1 cellular context compared by ENCODE assay signal in the genomic region with DNA sequence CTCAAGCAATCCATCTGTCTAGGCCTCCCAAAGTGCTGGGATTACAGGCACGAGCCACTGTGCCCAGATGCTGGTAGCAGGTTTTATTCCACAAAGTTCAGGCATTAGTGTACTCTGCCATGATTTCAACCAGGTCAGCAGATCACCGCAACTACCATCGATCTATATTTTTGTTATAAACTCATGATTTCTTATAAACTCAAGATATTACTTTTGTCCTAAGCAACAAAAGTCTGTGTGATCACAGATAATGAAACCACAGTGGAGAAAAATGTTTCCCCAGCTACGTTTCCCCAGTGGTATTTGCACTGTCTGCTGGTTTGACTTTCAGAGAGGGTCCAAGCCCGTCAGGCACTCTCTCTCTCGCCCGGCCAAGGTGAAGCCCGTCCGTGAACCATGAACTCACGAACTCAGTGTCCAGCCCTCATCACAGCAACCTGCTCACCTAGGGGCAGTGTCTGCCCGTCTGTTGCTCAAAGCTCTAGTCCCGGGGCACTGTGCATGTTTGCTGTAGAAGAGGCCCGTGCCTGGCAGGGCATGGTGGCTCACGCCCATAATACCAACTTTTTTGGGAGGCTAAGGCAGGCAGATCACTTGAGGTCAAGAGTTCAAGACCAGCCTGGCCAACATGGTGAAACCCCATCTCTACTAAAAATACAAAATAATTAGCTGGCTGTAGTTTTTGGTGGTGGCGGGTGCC.
A peak's percentile ranks its signal among the peaks of the same experiment; 100 is the strongest.
TF ChIP-seq lines count a peak whose summit lies in the region.

No MANE protein-coding gene starts in this region.

TF ChIP-seq in HepG2, 621 proteins besides CTCF, POLR2A, EP300 and RAD21 (continued from another document and continues in another):
- TF ChIP-seq, protein P1, sequence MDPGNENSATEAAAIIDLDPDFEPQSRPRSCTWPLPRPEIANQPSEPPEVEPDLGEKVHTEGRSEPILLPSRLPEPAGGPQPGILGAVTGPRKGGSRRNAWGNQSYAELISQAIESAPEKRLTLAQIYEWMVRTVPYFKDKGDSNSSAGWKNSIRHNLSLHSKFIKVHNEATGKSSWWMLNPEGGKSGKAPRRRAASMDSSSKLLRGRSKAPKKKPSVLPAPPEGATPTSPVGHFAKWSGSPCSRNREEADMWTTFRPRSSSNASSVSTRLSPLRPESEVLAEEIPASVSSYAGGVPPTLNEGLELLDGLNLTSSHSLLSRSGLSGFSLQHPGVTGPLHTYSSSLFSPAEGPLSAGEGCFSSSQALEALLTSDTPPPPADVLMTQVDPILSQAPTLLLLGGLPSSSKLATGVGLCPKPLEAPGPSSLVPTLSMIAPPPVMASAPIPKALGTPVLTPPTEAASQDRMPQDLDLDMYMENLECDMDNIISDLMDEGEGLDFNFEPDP (CRISPR knock-in tag; conservative IDR thresholded peaks at IDR 0.05) = no peak
- TF ChIP-seq PCBP1 (IDR thresholded peaks at IDR 0.05; ENCODE audit: borderline replicate concordance, low read depth, low read length) (no peak), RARG (CRISPR knock-in tag; IDR thresholded peaks at IDR 0.05; ENCODE audit: low read depth) (no peak), TP53 (CRISPR knock-in tag; conservative IDR thresholded peaks at IDR 0.05) (no peak), ZNF569 (CRISPR knock-in tag; IDR thresholded peaks at IDR 0.05; ENCODE audit: borderline replicate concordance) (no peak), JDP2 (CRISPR knock-in tag; IDR thresholded peaks at IDR 0.05; ENCODE audit: borderline replicate concordance) (peak; percentile 71; the same call in 1 of the 2 replicates), ZNF124 (CRISPR knock-in tag; IDR thresholded peaks at IDR 0.05) (peak; percentile 39; the same call in 1 of the 2 replicates), ZBTB42 (CRISPR knock-in tag; IDR thresholded peaks at IDR 0.05) (peak; percentile 63; the same call in 1 of the 2 replicates), RNF2 (conservative IDR thresholded peaks at IDR 0.05; ENCODE audit: low read depth) (no peak; the same call in 1 of the 2 replicates), ZNF225 (CRISPR knock-in tag; IDR thresholded peaks at IDR 0.05) (no peak), ZNF33B (CRISPR knock-in tag; IDR thresholded peaks at IDR 0.05) (no peak; the same call in 1 of the 2 replicates), CBX2 (IDR thresholded peaks at IDR 0.05; ENCODE audit: low read depth, low read length) (no peak), CBX2 (CRISPR knock-in tag; IDR thresholded peaks at IDR 0.05; ENCODE audit: low read depth) (no peak; the same call in 1 of the 2 replicates), HDAC2 (CRISPR knock-in tag; IDR thresholded peaks at IDR 0.05) (peak; percentile 94), ZNF577 (CRISPR knock-in tag; IDR thresholded peaks at IDR 0.05; ENCODE audit: borderline replicate concordance, low read depth) (no peak), HMG20B (CRISPR knock-in tag; conservative IDR thresholded peaks at IDR 0.05) (0 out of 2 replicates have a peak, but pooled peaks have one; percentile 16), KLF11 (CRISPR knock-in tag; IDR thresholded peaks at IDR 0.05) (no peak), MTA3 (CRISPR knock-in tag; IDR thresholded peaks at IDR 0.05) (no peak), SKI (IDR thresholded peaks at IDR 0.05; ENCODE audit: partially characterized antibody) (peak; percentile 99), AKAP8 (CRISPR knock-in tag; IDR thresholded peaks at IDR 0.05) (peak; percentile 88; the same call in 1 of the 2 replicates), HOMEZ (CRISPR knock-in tag; IDR thresholded peaks at IDR 0.05; ENCODE audit: low read depth) (0 out of 2 replicates have a peak, but pooled peaks have one; percentile 20), RFX3 (CRISPR knock-in tag; IDR thresholded peaks at IDR 0.05) (no peak), MXD1 (CRISPR knock-in tag; IDR thresholded peaks at IDR 0.05) (no peak), TAF1 (CRISPR knock-in tag; IDR thresholded peaks at IDR 0.05) (no peak), FOXJ3 (CRISPR knock-in tag; IDR thresholded peaks at IDR 0.05; ENCODE audit: borderline replicate concordance) (peak; percentile 36; the same call in 1 of the 2 replicates), GPBP1L1 (CRISPR knock-in tag; IDR thresholded peaks at IDR 0.05) (no peak), MED1 (CRISPR knock-in tag; IDR thresholded peaks at IDR 0.05) (peak; percentile 84), ZSCAN22 (CRISPR knock-in tag; IDR thresholded peaks at IDR 0.05) (no peak), ZNF816 (CRISPR knock-in tag; IDR thresholded peaks at IDR 0.05; ENCODE audit: borderline replicate concordance) (no peak), HIVEP1 (CRISPR knock-in tag; IDR thresholded peaks at IDR 0.05) (no peak; the same call in 1 of the 2 replicates), HES4 (CRISPR knock-in tag; IDR thresholded peaks at IDR 0.05; ENCODE audit: borderline replicate concordance) (no peak), DMTF1 (CRISPR knock-in tag; IDR thresholded peaks at IDR 0.05) (no peak), ZNF563 (CRISPR knock-in tag; IDR thresholded peaks at IDR 0.05) (no peak; the same call in 1 of the 2 replicates), RXRA (CRISPR knock-in tag; IDR thresholded peaks at IDR 0.05) (peak; percentile 97), IRF1 (CRISPR knock-in tag; IDR thresholded peaks at IDR 0.05; ENCODE audit: low read depth) (no peak), ZBTB20 (CRISPR knock-in tag; IDR thresholded peaks at IDR 0.05; ENCODE audit: borderline replicate concordance, low read depth) (peak; percentile 82; the same call in 1 of the 2 replicates), BORCS8-MEF2B (CRISPR knock-in tag; IDR thresholded peaks at IDR 0.05) (peak; percentile 79; the same call in 1 of the 2 replicates), NKX3-1 (CRISPR knock-in tag; IDR thresholded peaks at IDR 0.05) (no peak), ZNF350 (CRISPR knock-in tag; IDR thresholded peaks at IDR 0.05; ENCODE audit: borderline replicate concordance, low read depth) (peak; percentile 66; the same call in 1 of the 2 replicates), ZFP37 (CRISPR knock-in tag; IDR thresholded peaks at IDR 0.05; ENCODE audit: borderline replicate concordance) (no peak), CC2D1A (CRISPR knock-in tag; IDR thresholded peaks at IDR 0.05) (no peak)
- TF ChIP-seq, protein P2, sequence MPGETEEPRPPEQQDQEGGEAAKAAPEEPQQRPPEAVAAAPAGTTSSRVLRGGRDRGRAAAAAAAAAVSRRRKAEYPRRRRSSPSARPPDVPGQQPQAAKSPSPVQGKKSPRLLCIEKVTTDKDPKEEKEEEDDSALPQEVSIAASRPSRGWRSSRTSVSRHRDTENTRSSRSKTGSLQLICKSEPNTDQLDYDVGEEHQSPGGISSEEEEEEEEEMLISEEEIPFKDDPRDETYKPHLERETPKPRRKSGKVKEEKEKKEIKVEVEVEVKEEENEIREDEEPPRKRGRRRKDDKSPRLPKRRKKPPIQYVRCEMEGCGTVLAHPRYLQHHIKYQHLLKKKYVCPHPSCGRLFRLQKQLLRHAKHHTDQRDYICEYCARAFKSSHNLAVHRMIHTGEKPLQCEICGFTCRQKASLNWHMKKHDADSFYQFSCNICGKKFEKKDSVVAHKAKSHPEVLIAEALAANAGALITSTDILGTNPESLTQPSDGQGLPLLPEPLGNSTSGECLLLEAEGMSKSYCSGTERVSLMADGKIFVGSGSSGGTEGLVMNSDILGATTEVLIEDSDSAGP (CRISPR knock-in tag; IDR thresholded peaks at IDR 0.05; ENCODE audit: borderline replicate concordance) = peak; percentile 84
- TF ChIP-seq, protein P3, sequence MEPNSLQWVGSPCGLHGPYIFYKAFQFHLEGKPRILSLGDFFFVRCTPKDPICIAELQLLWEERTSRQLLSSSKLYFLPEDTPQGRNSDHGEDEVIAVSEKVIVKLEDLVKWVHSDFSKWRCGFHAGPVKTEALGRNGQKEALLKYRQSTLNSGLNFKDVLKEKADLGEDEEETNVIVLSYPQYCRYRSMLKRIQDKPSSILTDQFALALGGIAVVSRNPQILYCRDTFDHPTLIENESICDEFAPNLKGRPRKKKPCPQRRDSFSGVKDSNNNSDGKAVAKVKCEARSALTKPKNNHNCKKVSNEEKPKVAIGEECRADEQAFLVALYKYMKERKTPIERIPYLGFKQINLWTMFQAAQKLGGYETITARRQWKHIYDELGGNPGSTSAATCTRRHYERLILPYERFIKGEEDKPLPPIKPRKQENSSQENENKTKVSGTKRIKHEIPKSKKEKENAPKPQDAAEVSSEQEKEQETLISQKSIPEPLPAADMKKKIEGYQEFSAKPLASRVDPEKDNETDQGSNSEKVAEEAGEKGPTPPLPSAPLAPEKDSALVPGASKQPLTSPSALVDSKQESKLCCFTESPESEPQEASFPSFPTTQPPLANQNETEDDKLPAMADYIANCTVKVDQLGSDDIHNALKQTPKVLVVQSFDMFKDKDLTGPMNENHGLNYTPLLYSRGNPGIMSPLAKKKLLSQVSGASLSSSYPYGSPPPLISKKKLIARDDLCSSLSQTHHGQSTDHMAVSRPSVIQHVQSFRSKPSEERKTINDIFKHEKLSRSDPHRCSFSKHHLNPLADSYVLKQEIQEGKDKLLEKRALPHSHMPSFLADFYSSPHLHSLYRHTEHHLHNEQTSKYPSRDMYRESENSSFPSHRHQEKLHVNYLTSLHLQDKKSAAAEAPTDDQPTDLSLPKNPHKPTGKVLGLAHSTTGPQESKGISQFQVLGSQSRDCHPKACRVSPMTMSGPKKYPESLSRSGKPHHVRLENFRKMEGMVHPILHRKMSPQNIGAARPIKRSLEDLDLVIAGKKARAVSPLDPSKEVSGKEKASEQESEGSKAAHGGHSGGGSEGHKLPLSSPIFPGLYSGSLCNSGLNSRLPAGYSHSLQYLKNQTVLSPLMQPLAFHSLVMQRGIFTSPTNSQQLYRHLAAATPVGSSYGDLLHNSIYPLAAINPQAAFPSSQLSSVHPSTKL (CRISPR knock-in tag; IDR thresholded peaks at IDR 0.05) = peak; percentile 84
- TF ChIP-seq, protein P4, sequence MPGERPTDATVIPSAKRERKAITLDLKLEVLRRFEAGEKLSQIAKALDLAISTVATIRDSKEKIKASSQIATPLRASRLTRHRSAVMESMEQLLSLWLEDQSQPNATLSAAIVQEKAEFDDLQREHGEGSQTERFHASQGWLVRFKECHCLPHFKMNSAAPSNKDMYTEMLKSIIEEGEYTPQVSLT (CRISPR knock-in tag; IDR thresholded peaks at IDR 0.05; ENCODE audit: borderline replicate concordance, low read depth) = no peak
- TF ChIP-seq, protein P5, sequence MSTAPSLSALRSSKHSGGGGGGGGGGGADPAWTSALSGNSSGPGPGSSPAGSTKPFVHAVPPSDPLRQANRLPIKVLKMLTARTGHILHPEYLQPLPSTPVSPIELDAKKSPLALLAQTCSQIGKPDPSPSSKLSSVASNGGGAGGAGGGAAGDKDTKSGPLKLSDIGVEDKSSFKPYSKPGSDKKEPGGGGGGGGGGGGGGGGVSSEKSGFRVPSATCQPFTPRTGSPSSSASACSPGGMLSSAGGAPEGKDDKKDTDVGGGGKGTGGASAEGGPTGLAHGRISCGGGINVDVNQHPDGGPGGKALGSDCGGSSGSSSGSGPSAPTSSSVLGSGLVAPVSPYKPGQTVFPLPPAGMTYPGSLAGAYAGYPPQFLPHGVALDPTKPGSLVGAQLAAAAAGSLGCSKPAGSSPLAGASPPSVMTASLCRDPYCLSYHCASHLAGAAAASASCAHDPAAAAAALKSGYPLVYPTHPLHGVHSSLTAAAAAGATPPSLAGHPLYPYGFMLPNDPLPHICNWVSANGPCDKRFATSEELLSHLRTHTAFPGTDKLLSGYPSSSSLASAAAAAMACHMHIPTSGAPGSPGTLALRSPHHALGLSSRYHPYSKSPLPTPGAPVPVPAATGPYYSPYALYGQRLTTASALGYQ (CRISPR knock-in tag; IDR thresholded peaks at IDR 0.05) = no peak
- TF ChIP-seq, protein P6, sequence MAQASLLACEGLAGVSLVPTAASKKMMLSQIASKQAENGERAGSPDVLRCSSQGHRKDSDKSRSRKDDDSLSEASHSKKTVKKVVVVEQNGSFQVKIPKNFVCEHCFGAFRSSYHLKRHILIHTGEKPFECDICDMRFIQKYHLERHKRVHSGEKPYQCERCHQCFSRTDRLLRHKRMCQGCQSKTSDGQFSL (CRISPR knock-in tag; IDR thresholded peaks at IDR 0.05) = no peak
